ENCODE assay signal across 9 cellular contexts in the genomic region with DNA sequence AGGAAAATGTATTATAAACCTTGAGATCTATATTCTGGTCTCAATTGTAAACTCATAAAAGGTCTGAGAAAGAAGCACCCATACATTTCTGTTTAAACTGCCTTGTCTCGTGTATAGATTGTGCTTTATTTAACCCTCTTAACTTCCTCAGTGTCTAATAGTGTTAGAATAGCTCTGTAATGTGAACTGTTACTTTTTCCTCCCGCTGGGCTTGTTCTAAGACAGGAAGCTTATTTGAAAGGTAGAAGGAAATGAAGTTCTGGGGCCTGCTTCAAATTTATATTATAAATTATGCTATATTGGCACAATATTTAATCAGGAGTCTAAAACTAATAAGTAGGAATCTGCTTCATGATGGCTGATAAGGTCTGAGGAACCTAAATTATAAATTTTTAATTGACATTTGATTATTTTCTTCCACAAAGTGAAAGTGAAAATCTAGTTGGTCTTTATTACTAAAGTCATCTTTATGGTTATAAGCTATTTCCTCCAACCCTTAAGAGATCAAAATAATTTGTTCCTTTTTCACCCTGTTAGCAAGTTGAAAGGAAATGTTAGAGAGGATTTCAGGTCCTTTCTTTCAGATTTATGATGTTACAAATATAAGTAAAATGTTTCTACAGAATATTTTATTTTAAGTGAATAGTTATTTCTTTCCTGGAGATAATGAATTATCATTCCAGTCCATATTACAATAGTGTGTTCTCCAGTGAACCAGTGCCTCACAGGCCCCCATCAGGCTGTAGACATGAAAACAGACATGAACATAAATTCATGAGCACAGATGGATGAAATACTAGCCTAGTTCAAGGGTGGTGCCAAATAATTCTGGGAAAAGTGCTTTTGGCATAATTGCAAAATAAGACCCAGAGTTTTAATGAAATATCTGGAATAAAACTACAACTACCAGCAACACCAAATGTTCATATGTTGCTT. TPM values are rescaled to one million over a fixed set of nuclear protein-coding genes. Genes with fewer than 3 reads are reported as not detected.
DNase-seq lines count a peak whose midpoint lies in the region; ATAC-seq and TF ChIP-seq lines count a peak whose summit lies in the region.
"Had no signal": no experiment of that assay in that cellular context is flagged by ENCODE, and none has a peak within 500 bp of the region (broad histone marks: within the 10 kb centered on the region; RNA-seq: fewer than 3 reads in every experiment).

No MANE protein-coding gene starts in this region.

- no peaks in the 10 kb centered on the region for H3K4me1 ChIP-seq in ACC112 (ENCODE audit: control insufficient read depth, insufficient read depth, low read length, unreplicated experiment)

- no peak for TF ChIP-seq CTCF in dorsolateral prefrontal cortex (IDR thresholded peaks at IDR 0.05 in 54 of 56, conservative IDR thresholded peaks at IDR 0.05 in 2 of 56; ENCODE audit: low read depth in 1 of 56, partially characterized antibody in 56 of 56)

- H3K27me3 ChIP-seq in ACC112 (ENCODE audit: insufficient read depth, low read length) (no peaks in the 10 kb centered on the region), dorsolateral prefrontal cortex (no peaks in the 10 kb centered on the region)

- peak; percentile 65 for ATAC-seq in GM18517 (IDR thresholded peaks at IDR 0.05; ENCODE audit: unreplicated experiment)
- ATAC-seq in GM18502 (IDR thresholded peaks at IDR 0.05; ENCODE audit: poor library complexity, unreplicated experiment) = no peak

- intact Hi-C loops in dorsolateral prefrontal cortex (cut with DNase I) = no loop called here

- H3K4me3 ChIP-seq in ACC112 (ENCODE audit: low read depth, low read length) (0 out of 2 replicates have a peak overlapping the region, but pooled peaks have one; percentile 29), dorsolateral prefrontal cortex (no peak overlapping the region)

- H3K36me3 ChIP-seq in ACC112 (ENCODE audit: insufficient read depth, low read length) = no peaks in the 10 kb centered on the region

- H3K79me2 ChIP-seq in ACC112 (ENCODE audit: control insufficient read depth, insufficient read depth, low read length, unreplicated experiment) = no peaks in the 10 kb centered on the region

- H2AFZ ChIP-seq in ACC112 (ENCODE audit: low read length, unreplicated experiment) = peak overlapping the region; percentile 97

- H3K27ac ChIP-seq in ACC112 (ENCODE audit: low read depth, low read length) (no peak overlapping the region), dorsolateral prefrontal cortex (peak overlapping the region in 36 of 59 donors; percentile 1 to 99 (median 48))

- DNase-seq in NCI-H1694 treated with DMSO at 0.1 percent for 48 hours (lab: John Stamatoyannopoulos, UW) (peak; percentile 95), dorsolateral prefrontal cortex (no peak), NCI-H774 (lab: John Stamatoyannopoulos, UW) (no peak), SHP77 (lab: John Stamatoyannopoulos, UW) (no peak), GM19240 (ENCODE audit: insufficient read length, low spot score) (no peak)
- DNase-seq: DMS79 had no signal

RNA-seq across cellular contexts. Expression of gene MFSD6, which starts 7.9 kb away (rescaled TPM):
- 100 to 1,000 TPM in 107 of 120 experiments, 10 to 100 TPM in 13; 57.2 to 174 (median 137) TPM for total RNA-seq in dorsolateral prefrontal cortex
